ENCODE assay signal across 1 cellular context in the genomic region with DNA sequence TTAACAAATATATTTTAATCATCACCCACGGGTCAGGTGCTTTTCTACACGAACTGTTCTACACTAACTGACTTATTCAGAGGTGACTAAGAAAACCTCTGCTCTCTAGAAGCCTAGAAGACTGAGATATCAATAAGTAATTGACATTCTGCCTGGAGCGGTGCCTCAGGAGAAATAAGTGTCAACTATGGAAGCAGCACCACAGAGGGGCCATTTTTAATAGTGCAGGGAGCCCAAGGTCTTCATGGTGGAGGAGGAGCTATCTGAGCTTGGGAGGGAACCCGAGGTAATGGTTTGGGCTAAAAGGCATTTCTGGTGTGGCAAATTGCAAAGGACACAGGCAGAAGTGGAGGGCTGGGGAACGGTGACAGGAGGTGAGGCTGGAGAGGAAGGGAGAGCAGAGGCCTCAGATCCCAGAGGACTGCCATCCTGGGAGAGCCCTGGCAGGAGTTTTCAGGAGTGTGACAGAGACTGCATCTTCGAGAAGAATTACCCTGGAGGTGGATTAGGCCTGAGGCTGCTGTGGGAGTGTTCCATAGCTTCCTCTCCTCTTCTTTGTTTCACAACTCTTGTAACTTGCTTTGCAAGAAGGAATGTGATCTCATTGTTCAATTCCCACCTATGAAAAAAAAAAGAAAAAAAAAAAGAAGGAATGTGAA.
TF ChIP-seq lines count a peak whose summit lies in the region.

No MANE protein-coding gene starts in this region.

TF ChIP-seq in GM23338, 12 proteins besides CTCF, POLR2A, EP300 and RAD21:
- no peak for TF ChIP-seq EZH2 (IDR thresholded peaks at IDR 0.05; ENCODE audit: low read depth, unreplicated experiment)
- no peak for TF ChIP-seq STAT1 (IDR thresholded peaks at IDR 0.05; ENCODE audit: unreplicated experiment)
- no peak for TF ChIP-seq ZNF331 (CRISPR knock-in tag; IDR thresholded peaks at IDR 0.05; ENCODE audit: low read depth)
- TF ChIP-seq JUNB (IDR thresholded peaks at IDR 0.05; ENCODE audit: unreplicated experiment): no peak
- TF ChIP-seq NANOG (IDR thresholded peaks at IDR 0.05; ENCODE audit: borderline replicate concordance): no peak
- no peak for TF ChIP-seq POLR2AphosphoS5 (IDR thresholded peaks at IDR 0.05; ENCODE audit: low read depth)
- no peak for TF ChIP-seq CREB1 (CRISPR knock-in tag; IDR thresholded peaks at IDR 0.05; ENCODE audit: low read depth)
- TF ChIP-seq, protein P1, sequence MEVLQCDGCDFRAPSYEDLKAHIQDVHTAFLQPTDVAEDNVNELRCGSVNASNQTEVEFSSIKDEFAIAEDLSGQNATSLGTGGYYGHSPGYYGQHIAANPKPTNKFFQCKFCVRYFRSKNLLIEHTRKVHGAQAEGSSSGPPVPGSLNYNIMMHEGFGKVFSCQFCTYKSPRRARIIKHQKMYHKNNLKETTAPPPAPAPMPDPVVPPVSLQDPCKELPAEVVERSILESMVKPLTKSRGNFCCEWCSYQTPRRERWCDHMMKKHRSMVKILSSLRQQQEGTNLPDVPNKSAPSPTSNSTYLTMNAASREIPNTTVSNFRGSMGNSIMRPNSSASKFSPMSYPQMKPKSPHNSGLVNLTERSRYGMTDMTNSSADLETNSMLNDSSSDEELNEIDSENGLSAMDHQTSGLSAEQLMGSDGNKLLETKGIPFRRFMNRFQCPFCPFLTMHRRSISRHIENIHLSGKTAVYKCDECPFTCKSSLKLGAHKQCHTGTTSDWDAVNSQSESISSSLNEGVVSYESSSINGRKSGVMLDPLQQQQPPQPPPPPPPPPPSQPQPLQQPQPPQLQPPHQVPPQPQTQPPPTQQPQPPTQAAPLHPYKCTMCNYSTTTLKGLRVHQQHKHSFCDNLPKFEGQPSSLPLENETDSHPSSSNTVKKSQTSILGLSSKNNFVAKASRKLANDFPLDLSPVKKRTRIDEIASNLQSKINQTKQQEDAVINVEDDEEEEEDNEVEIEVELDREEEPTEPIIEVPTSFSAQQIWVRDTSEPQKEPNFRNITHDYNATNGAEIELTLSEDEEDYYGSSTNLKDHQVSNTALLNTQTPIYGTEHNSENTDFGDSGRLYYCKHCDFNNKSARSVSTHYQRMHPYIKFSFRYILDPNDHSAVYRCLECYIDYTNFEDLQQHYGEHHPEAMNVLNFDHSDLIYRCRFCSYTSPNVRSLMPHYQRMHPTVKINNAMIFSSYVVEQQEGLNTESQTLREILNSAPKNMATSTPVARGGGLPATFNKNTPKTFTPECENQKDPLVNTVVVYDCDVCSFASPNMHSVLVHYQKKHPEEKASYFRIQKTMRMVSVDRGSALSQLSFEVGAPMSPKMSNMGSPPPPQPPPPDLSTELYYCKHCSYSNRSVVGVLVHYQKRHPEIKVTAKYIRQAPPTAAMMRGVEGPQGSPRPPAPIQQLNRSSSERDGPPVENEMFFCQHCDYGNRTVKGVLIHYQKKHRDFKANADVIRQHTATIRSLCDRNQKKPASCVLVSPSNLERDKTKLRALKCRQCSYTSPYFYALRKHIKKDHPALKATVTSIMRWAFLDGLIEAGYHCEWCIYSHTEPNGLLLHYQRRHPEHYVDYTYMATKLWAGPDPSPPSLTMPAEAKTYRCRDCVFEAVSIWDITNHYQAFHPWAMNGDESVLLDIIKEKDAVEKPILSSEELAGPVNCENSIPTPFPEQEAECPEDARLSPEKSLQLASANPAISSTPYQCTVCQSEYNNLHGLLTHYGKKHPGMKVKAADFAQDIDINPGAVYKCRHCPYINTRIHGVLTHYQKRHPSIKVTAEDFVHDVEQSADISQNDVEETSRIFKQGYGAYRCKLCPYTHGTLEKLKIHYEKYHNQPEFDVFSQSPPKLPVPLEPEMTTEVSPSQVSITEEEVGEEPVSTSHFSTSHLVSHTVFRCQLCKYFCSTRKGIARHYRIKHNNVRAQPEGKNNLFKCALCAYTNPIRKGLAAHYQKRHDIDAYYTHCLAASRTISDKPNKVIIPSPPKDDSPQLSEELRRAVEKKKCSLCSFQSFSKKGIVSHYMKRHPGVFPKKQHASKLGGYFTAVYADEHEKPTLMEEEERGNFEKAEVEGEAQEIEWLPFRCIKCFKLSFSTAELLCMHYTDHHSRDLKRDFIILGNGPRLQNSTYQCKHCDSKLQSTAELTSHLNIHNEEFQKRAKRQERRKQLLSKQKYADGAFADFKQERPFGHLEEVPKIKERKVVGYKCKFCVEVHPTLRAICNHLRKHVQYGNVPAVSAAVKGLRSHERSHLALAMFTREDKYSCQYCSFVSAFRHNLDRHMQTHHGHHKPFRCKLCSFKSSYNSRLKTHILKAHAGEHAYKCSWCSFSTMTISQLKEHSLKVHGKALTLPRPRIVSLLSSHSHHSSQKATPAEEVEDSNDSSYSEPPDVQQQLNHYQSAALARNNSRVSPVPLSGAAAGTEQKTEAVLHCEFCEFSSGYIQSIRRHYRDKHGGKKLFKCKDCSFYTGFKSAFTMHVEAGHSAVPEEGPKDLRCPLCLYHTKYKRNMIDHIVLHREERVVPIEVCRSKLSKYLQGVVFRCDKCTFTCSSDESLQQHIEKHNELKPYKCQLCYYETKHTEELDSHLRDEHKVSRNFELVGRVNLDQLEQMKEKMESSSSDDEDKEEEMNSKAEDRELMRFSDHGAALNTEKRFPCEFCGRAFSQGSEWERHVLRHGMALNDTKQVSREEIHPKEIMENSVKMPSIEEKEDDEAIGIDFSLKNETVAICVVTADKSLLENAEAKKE (CRISPR knock-in tag; IDR thresholded peaks at IDR 0.05): no peak
- TF ChIP-seq REST (IDR thresholded peaks at IDR 0.05; ENCODE audit: unreplicated experiment): no peak
- no peak for TF ChIP-seq ETS1 (IDR thresholded peaks at IDR 0.05)
- TF ChIP-seq EZH2phosphoT487 (IDR thresholded peaks at IDR 0.05; ENCODE audit: unreplicated experiment): no peak
- TF ChIP-seq ZNF114 (CRISPR knock-in tag; IDR thresholded peaks at IDR 0.05): no peak
